11 cellular contexts compared by ENCODE assay signal in genomic region chr2:175169191-175169590, GRCh38. TPM values are rescaled to one million over a fixed set of nuclear protein-coding genes. Genes with fewer than 3 reads are reported as not detected.
A peak's percentile ranks its signal among the peaks of the same experiment; 100 is the strongest.
DNase-seq lines count a peak whose midpoint lies in the region; ATAC-seq, FAIRE-seq and TF ChIP-seq lines count a peak whose summit lies in the region.
"Had no signal": no experiment of that assay in that cellular context is flagged by ENCODE, and none has a peak within 500 bp of the region (broad histone marks: within the 10 kb centered on the region; RNA-seq: fewer than 3 reads in every experiment).

No MANE protein-coding gene starts in this region.

- H3K4me3 Mint-ChIP-seq in activated naive CD4-positive, alpha-beta T cell treated with anti-CD3 and anti-CD28 coated beads for 36 hours: peak overlapping the region; percentile 99
- peak overlapping the region; percentile 100 for H3K4me3 Mint-ChIP-seq in activated CD4-positive, alpha-beta memory T cell treated with anti-CD3 and anti-CD28 coated beads for 36 hours
- H3K4me3 Mint-ChIP-seq in type B pancreatic cell: peak overlapping the region; percentile 100

- H3K4me1 ChIP-seq in keratinocyte (ENCODE audit: control insufficient read depth, extremely low read depth, insufficient read depth, low read length) (no peaks in the 10 kb centered on the region), Peyer's patch (peaks cover 0 to 11% (median 2%) of the 10 kb centered on the region in 4 donors)

- H3K9ac ChIP-seq in keratinocyte (ENCODE audit: control insufficient read depth, extremely low read depth, insufficient read depth, low read length): peak overlapping the region; percentile 93

- DNase-seq in activated naive CD4-positive, alpha-beta T cell treated with anti-CD3 and anti-CD28 coated beads for 36 hours: no peak
- DNase-seq in activated naive CD4-positive, alpha-beta T cell treated with anti-CD3 and anti-CD28 coated beads, Interleukin-2, amount 50 U/mL, for 16 hours: no peak
- DNase-seq in activated CD4-positive, alpha-beta memory T cell treated with anti-CD3 and anti-CD28 coated beads for 36 hours: no peak
- DNase-seq in keratinocyte (ENCODE audit: low read depth, low spot score) (no peak), type B pancreatic cell (ENCODE audit: extremely low spot score, unreplicated experiment) (no peak), Peyer's patch (no peak), HPDE6-E6E7 (ENCODE audit: extremely low spot score) (no peak)
- DNase-seq: activated B cell treated with CpG ODN at 0.5 μM for 24 hours; effector CD8-positive, alpha-beta T cell; right cardiac atrium had no signal

- H3K27ac Mint-ChIP-seq in activated naive CD4-positive, alpha-beta T cell treated with anti-CD3 and anti-CD28 coated beads for 36 hours: peak overlapping the region; percentile 97
- H3K27ac Mint-ChIP-seq in activated CD4-positive, alpha-beta memory T cell treated with anti-CD3 and anti-CD28 coated beads for 36 hours: peak overlapping the region; percentile 97
- peak overlapping the region; percentile 100 for H3K27ac Mint-ChIP-seq in type B pancreatic cell

- no peak for FAIRE-seq in keratinocyte (lab: Jason Lieb, UNC)

- no peak for ATAC-seq in HG02798 (IDR thresholded peaks at IDR 0.05; ENCODE audit: poor library complexity, unreplicated experiment)

- no peaks in the 10 kb centered on the region for H4K20me1 ChIP-seq in keratinocyte (ENCODE audit: control insufficient read depth, extremely low read depth, insufficient read depth, low read length)

- no peaks in the 10 kb centered on the region for H3K27me3 Mint-ChIP-seq in activated naive CD4-positive, alpha-beta T cell treated with anti-CD3 and anti-CD28 coated beads for 36 hours (ENCODE audit: low read depth)
- no peaks in the 10 kb centered on the region for H3K27me3 Mint-ChIP-seq in activated CD4-positive, alpha-beta memory T cell treated with anti-CD3 and anti-CD28 coated beads for 36 hours
- H3K27me3 Mint-ChIP-seq in type B pancreatic cell: no peaks in the 10 kb centered on the region
- H3K27me3 Mint-ChIP-seq: activated B cell treated with CpG ODN at 0.5 μM for 24 hours had no signal

- peak overlapping the region; percentile 78 for H3K4me2 ChIP-seq in keratinocyte (ENCODE audit: control insufficient read depth, extremely low read depth, insufficient read depth, low read depth, low read length)

- POLR2A ChIA-PET in activated CD4-positive, alpha-beta memory T cell treated with anti-CD3 and anti-CD28 coated beads for 36 hours (lab: Charles Lee): interaction anchor here (0.9 to 1.6 kb wide), 3 partner anchors 9 to 16 kb away, joined by 3 to 11 read pairs (median 11); partner anchors contain the start of gene ATP5MC3

- CTCF ChIA-PET in activated naive CD4-positive, alpha-beta T cell treated with anti-CD3 and anti-CD28 coated beads for 36 hours (lab: Charles Lee): interaction anchor here (0.8 kb wide), 1 partner anchor 9 kb away, joined by 3 read pairs; no protein-coding TSS in a partner anchor
- CTCF ChIA-PET in activated CD4-positive, alpha-beta memory T cell treated with anti-CD3 and anti-CD28 coated beads for 36 hours (lab: Charles Lee): interaction anchor here (1.3 kb wide), 1 partner anchor 113 kb away, joined by 4 read pairs; no protein-coding TSS in a partner anchor

- peaks cover 41% of the 10 kb centered on the region for H3K4me1 Mint-ChIP-seq in activated naive CD4-positive, alpha-beta T cell treated with anti-CD3 and anti-CD28 coated beads for 36 hours (ENCODE audit: low read depth)
- peaks cover 38% of the 10 kb centered on the region for H3K4me1 Mint-ChIP-seq in activated CD4-positive, alpha-beta memory T cell treated with anti-CD3 and anti-CD28 coated beads for 36 hours (ENCODE audit: low read depth)
- peaks cover 12% of the 10 kb centered on the region for H3K4me1 Mint-ChIP-seq in type B pancreatic cell (ENCODE audit: unreplicated experiment)

- H3K9me1 ChIP-seq in keratinocyte (ENCODE audit: control insufficient read depth, extremely low read depth, insufficient read depth, low read length): no peaks in the 10 kb centered on the region

- dilution Hi-C loops in keratinocyte (cut with MboI; ENCODE audit: extremely low pct_ligation_motif_present, low sequenced_read_pairs): no loop called here

- H3K36me3 Mint-ChIP-seq in activated naive CD4-positive, alpha-beta T cell treated with anti-CD3 and anti-CD28 coated beads for 36 hours (ENCODE audit: low read depth): peaks cover 2% of the 10 kb centered on the region
- peaks cover 7% of the 10 kb centered on the region for H3K36me3 Mint-ChIP-seq in activated CD4-positive, alpha-beta memory T cell treated with anti-CD3 and anti-CD28 coated beads for 36 hours
- H3K36me3 Mint-ChIP-seq in type B pancreatic cell: no peaks in the 10 kb centered on the region

- H2AFZ ChIP-seq in keratinocyte (ENCODE audit: control insufficient read depth, low read length): no peak overlapping the region

- H3K9me3 ChIP-seq in keratinocyte (ENCODE audit: control insufficient read depth, low read depth, low read length): no peaks in the 10 kb centered on the region
- no peaks in the 10 kb centered on the region for H3K9me3 ChIP-seq in Peyer's patch

- intact Hi-C loops in activated naive CD4-positive, alpha-beta T cell treated with anti-CD3 and anti-CD28 coated beads for 36 hours (cut with micrococcal nuclease): loop anchor here (2.0 to 5.0 kb wide), 4 partner anchors 332 to 920 kb away; partner anchors contain the start of genes LNPK, OLA1 and WIPF1
- intact Hi-C loops in activated CD4-positive, alpha-beta memory T cell treated with anti-CD3 and anti-CD28 coated beads for 36 hours (cut with micrococcal nuclease): loop anchor here (1.0 to 5.0 kb wide), 9 partner anchors 58 to 833 kb away; partner anchors contain the start of genes LNPK, SCRN3 and WIPF1

- H3K36me3 ChIP-seq in keratinocyte (ENCODE audit: control insufficient read depth in 2 of 2, extremely low read depth in 1 of 2, insufficient read depth in 2 of 2, low read length in 2 of 2): no peaks in the 10 kb centered on the region
- peaks cover 0 to 5% (median 0%) of the 10 kb centered on the region in 3 donors for H3K36me3 ChIP-seq in Peyer's patch

- H3K27me3 ChIP-seq in keratinocyte (ENCODE audit: control insufficient read depth, extremely low read depth, insufficient read depth, low read length): no peaks in the 10 kb centered on the region
- no peaks in the 10 kb centered on the region for H3K27me3 ChIP-seq in Peyer's patch

- no peak for TF ChIP-seq POLR2A in Peyer's patch (IDR thresholded peaks at IDR 0.05)

- H3K4me3 ChIP-seq in keratinocyte (ENCODE audit: control insufficient read depth in 2 of 3, extremely low read depth in 1 of 3, insufficient read depth in 2 of 3, low read depth in 1 of 3, low read length in 3 of 3) (peak overlapping the region in 2 of 3 experiments; percentile 79 to 90), Peyer's patch (no peak overlapping the region)

- H3K79me2 ChIP-seq in keratinocyte (ENCODE audit: control insufficient read depth, insufficient read depth, low read length): peaks cover 40% of the 10 kb centered on the region

- TF ChIP-seq CTCF in keratinocyte (optimal IDR thresholded peaks at IDR 0.05 in 1 of 3, IDR thresholded peaks at IDR 0.05 in 1 of 3, conservative IDR thresholded peaks at IDR 0.05 in 1 of 3; ENCODE audit: extremely low read depth in 1 of 3, insufficient read depth in 2 of 3, low read length in 3 of 3) (no peak), type B pancreatic cell (conservative IDR thresholded peaks at IDR 0.05) (no peak), Peyer's patch (IDR thresholded peaks at IDR 0.05) (no peak)

- H3K27ac ChIP-seq in keratinocyte (ENCODE audit: control insufficient read depth, insufficient read depth, low read length) (peak overlapping the region; percentile 94), Peyer's patch (no peak overlapping the region)

- H3K9me3 Mint-ChIP-seq in activated naive CD4-positive, alpha-beta T cell treated with anti-CD3 and anti-CD28 coated beads for 36 hours: no peaks in the 10 kb centered on the region
- no peaks in the 10 kb centered on the region for H3K9me3 Mint-ChIP-seq in activated CD4-positive, alpha-beta memory T cell treated with anti-CD3 and anti-CD28 coated beads for 36 hours
- H3K9me3 Mint-ChIP-seq in type B pancreatic cell: no peaks in the 10 kb centered on the region
- H3K9me3 Mint-ChIP-seq: activated B cell treated with CpG ODN at 0.5 μM for 24 hours had no signal

RNA-seq across cellular contexts. Expression of gene ATF2, which starts 1.2 kb away (rescaled TPM):
- 10 to 100 TPM; 48.0 to 53.3 TPM for total RNA-seq in activated naive CD4-positive, alpha-beta T cell treated with anti-CD3 and anti-CD28 coated beads for 36 hours
- 10 to 100 TPM; 46.9 to 48.5 TPM for total RNA-seq in activated CD4-positive, alpha-beta memory T cell treated with anti-CD3 and anti-CD28 coated beads for 36 hours
- polyA plus RNA-seq in keratinocyte: 31.6 to 42.7 TPM (median 39.9 TPM) in 3 replicates
- polyA plus RNA-seq in keratinocyte (2011; ENCODE audit: low read depth): 12.0 TPM
- 24.8 and 47.9 TPM in 2 replicates for polyA plus RNA-seq in keratinocyte (2011; cell fraction: cytosol; rRNA removed)
- 30.5 and 31.3 TPM in 2 replicates for polyA plus RNA-seq in keratinocyte (2011; cell fraction: nucleus; rRNA removed)
- 8.9 and 14.7 TPM in 2 replicates for polyA plus RNA-seq in keratinocyte (2012; ENCODE audit: low replicate concordance)
- 32.2 to 81.5 TPM (median 70.1 TPM) in 3 replicates for polyA minus RNA-seq in keratinocyte
- 28.6 TPM for polyA minus RNA-seq in keratinocyte (2011; cell fraction: cytosol; rRNA and poly(A)+ RNA removed)
- polyA minus RNA-seq in keratinocyte (2011; cell fraction: nucleus; rRNA and poly(A)+ RNA removed): 44.2 and 78.7 TPM in 2 replicates
- total RNA-seq in type B pancreatic cell (ENCODE audit: low replicate concordance) (33.6 and 56.1 TPM in 2 replicates), Peyer's patch (10 to 100 TPM; 46.8 to 54.5 (median 51.0) TPM)

RNA-seq across cellular contexts. Expression of gene ATP5MC3, which starts 12.3 kb away (rescaled TPM):
- total RNA-seq in activated naive CD4-positive, alpha-beta T cell treated with anti-CD3 and anti-CD28 coated beads for 36 hours: 100 to 1,000 TPM; 308 to 310 TPM
- 100 to 1,000 TPM; 346 to 347 TPM for total RNA-seq in activated CD4-positive, alpha-beta memory T cell treated with anti-CD3 and anti-CD28 coated beads for 36 hours
- 576 to 933 TPM (median 783 TPM) in 3 replicates for polyA plus RNA-seq in keratinocyte
- 71.8 TPM for polyA plus RNA-seq in keratinocyte (2011; ENCODE audit: low read depth)
- polyA plus RNA-seq in keratinocyte (2011; cell fraction: cytosol; rRNA removed): 557 and 765 TPM in 2 replicates
- polyA plus RNA-seq in keratinocyte (2011; cell fraction: nucleus; rRNA removed): 306 and 434 TPM in 2 replicates
- polyA plus RNA-seq in keratinocyte (2012; ENCODE audit: low replicate concordance): 274 and 440 TPM in 2 replicates
- polyA minus RNA-seq in keratinocyte: 109 to 258 TPM (median 247 TPM) in 3 replicates
- polyA minus RNA-seq in keratinocyte (2011; cell fraction: cytosol; rRNA and poly(A)+ RNA removed): 260 TPM
- 43.2 and 61.7 TPM in 2 replicates for polyA minus RNA-seq in keratinocyte (2011; cell fraction: nucleus; rRNA and poly(A)+ RNA removed)
- 311 and 407 TPM in 2 replicates for total RNA-seq in type B pancreatic cell (ENCODE audit: low replicate concordance)
- 100 to 1,000 TPM; 117 to 350 (median 187) TPM for total RNA-seq in Peyer's patch

Comparison
In these comparisons a context has a peak if more than half of its experiments do, and no peak if none do; other contexts are left out.
1. H3K4me3 ChIP-seq: peak in keratinocyte (2 of 3); none in Peyer's patch (0 of 4).
2. Peak in every context shown above with its lines, with median percentiles within 50 percentile points of each other: H3K27ac Mint-ChIP-seq and H3K4me3 Mint-ChIP-seq.